10 cellular contexts compared by ENCODE assay signal in the genomic region with DNA sequence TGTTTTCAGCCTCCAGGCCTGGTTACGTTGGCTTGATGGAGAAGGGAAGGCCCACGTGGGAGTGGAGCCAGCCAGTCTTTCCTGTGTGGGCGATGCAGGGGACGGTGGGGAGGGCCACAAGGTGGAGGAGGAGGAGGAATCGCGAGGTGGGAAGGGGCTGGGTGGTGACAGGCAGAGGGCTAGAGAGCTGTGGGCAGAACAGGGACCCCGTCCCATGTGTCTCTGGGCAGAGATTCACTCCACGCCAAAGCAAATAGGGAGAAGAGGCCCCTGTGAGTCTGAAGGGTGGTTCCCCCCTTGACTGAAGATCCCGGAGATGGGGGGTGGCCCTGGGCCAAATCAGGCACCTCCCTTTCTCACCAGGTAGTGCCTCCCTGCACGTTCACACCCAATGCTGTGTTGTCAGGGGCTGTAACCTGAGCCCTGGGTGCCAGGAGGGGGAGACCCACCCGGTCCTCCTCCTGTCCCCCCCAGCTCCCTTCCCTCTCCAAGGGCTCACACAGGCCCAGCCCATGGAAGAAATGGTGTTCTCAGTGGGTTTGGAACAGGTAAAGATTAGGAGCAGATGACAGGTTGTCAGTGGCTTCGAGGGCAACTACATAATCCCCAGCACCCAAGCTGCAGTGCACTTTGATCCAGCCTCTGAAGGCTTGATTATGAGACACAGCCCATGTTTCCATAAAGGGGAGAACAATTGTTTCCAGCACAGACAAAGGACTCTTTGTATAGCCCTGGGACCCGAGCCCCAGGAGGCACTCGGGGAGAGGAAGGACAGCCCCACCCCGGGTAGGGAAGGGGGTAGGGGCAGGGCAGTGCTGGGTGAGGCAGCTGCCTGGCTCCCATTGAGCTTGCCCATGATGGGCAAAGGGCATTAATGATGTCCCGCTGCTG. TPM values are rescaled to one million over a fixed set of nuclear protein-coding genes. Genes with fewer than 3 reads are reported as not detected.
DNase-seq lines count a peak whose midpoint lies in the region; ATAC-seq and TF ChIP-seq lines count a peak whose summit lies in the region.
"Had no signal": no experiment of that assay in that cellular context is flagged by ENCODE, and none has a peak within 500 bp of the region (broad histone marks: within the 10 kb centered on the region; RNA-seq: fewer than 3 reads in every experiment).

No MANE protein-coding gene starts in this region.

- no peak overlapping the region for H2BK5ac ChIP-seq in trophoblast cell (ENCODE audit: low read depth, low read length, poor library complexity)

- H3K9me3 ChIP-seq in trophoblast cell (ENCODE audit: insufficient read depth, low read depth, low read length): no peaks in the 10 kb centered on the region
- no peaks in the 10 kb centered on the region for H3K9me3 ChIP-seq in MM.1S (replicated peaks; ENCODE audit: insufficient read depth, low read length)

- DNase-seq in H7 (peak; percentile 79), NCI-H345 treated with DMSO at 0.1 percent for 48 hours (lab: John Stamatoyannopoulos, UW; ENCODE audit: unreplicated experiment) (peak; percentile 90), foreskin melanocyte (peak; percentile 16), trophoblast cell (no peak), MM.1S (no peak)
- no peak for DNase-seq in stimulated activated CD4-positive, alpha-beta T cell treated with anti-CD3 and anti-CD28 coated beads, Interleukin-1b, Interleukin-23, amount 100 ng/mL, for 48 hours
- no peak for DNase-seq in stimulated activated naive CD8-positive, alpha-beta T cell treated with anti-CD3 and anti-CD28 coated beads, Interleukin-15, Interleukin-2, amounts not matched to agents 100 U/mL and 50 U/mL, for 24 hours
- DNase-seq: GM23248; stimulated activated CD4-positive, alpha-beta T cell treated with anti-CD3 and anti-CD28 coated beads, Interleukin-2, amount 100 ng/mL, for 48 hours had no signal

- H3K4me2 ChIP-seq in trophoblast cell (ENCODE audit: low read length): no peak overlapping the region
- no peak overlapping the region for H3K4me2 ChIP-seq in MM.1S (ENCODE audit: low read depth, low read length)

- H2BK12ac ChIP-seq in trophoblast cell (ENCODE audit: low read length): peak overlapping the region; percentile 27

- H2AK5ac ChIP-seq in trophoblast cell (ENCODE audit: low read length): peak overlapping the region; percentile 6

- H3K79me1 ChIP-seq in trophoblast cell (ENCODE audit: low read length): no peaks in the 10 kb centered on the region

- H3K27me3 ChIP-seq in H7 (ENCODE audit: control insufficient read depth, insufficient read depth, low read length): no peaks in the 10 kb centered on the region
- H3K27me3 ChIP-seq in trophoblast cell (ENCODE audit: insufficient read depth, low read length): no peaks in the 10 kb centered on the region
- no peaks in the 10 kb centered on the region for H3K27me3 ChIP-seq in MM.1S (replicated peaks; ENCODE audit: insufficient read depth, low read length)

- H3K9ac ChIP-seq in trophoblast cell (ENCODE audit: low read length) (no peak overlapping the region), MM.1S (ENCODE audit: low read length) (no peak overlapping the region)
- H3K9ac ChIP-seq: GM23248 had no signal

- TF ChIP-seq CTCF in MM.1S (IDR thresholded peaks at IDR 0.05; ENCODE audit: low read length): no peak

- H3K36me3 ChIP-seq in H7 (replicated peaks; ENCODE audit: control insufficient read depth, insufficient read depth, low read length): no peaks in the 10 kb centered on the region
- H3K36me3 ChIP-seq in trophoblast cell (ENCODE audit: control insufficient read depth in 1 of 2, insufficient read depth in 2 of 2, low read length in 2 of 2): no peaks in the 10 kb centered on the region
- H3K36me3 ChIP-seq in MM.1S (replicated peaks; ENCODE audit: insufficient read depth, low read length): no peaks in the 10 kb centered on the region

- no peaks in the 10 kb centered on the region for H3F3A ChIP-seq in MM.1S (ENCODE audit: insufficient read depth, low read length)

- ATAC-seq in GM18498 (IDR thresholded peaks at IDR 0.05; ENCODE audit: unreplicated experiment): no peak
- ATAC-seq in stimulated activated naive CD8-positive, alpha-beta T cell treated with anti-CD3 and anti-CD28 coated beads, Interleukin-15, Interleukin-2, amounts not matched to agents 100 U/mL and 50 U/mL, for 24 hours: no peak

- no peaks in the 10 kb centered on the region for H4K20me1 ChIP-seq in MM.1S (ENCODE audit: insufficient read depth, low read length)

- no peak overlapping the region for H3K23ac ChIP-seq in trophoblast cell (ENCODE audit: low read length)

- H3K79me2 ChIP-seq in trophoblast cell (ENCODE audit: control insufficient read depth, insufficient read depth, low read length, poor library complexity) (no peaks in the 10 kb centered on the region), MM.1S (ENCODE audit: low read length) (no peaks in the 10 kb centered on the region)

- H3K4me3 ChIP-seq in H7 (ENCODE audit: insufficient read depth, low read depth, low read length) (no peak overlapping the region), trophoblast cell (ENCODE audit: low read depth, low read length) (no peak overlapping the region), MM.1S (ENCODE audit: low read length) (no peak overlapping the region)
- H3K4me3 ChIP-seq: GM23248 had no signal

- H4K8ac ChIP-seq in trophoblast cell (ENCODE audit: low read depth, low read length): peak overlapping the region; percentile 24

- H2BK120ac ChIP-seq in trophoblast cell (ENCODE audit: insufficient read depth, low read length, poor library complexity): no peak overlapping the region

- no peak overlapping the region for H3K4ac ChIP-seq in trophoblast cell (ENCODE audit: low read depth, low read length)

- H3K27ac ChIP-seq in trophoblast cell (ENCODE audit: low read depth, low read length): no peak overlapping the region
- no peak overlapping the region for H3K27ac ChIP-seq in MM.1S (ENCODE audit: low read length)
- H3K27ac ChIP-seq: GM23248 had no signal

- H3K4me1 ChIP-seq in trophoblast cell (ENCODE audit: control insufficient read depth in 1 of 2, insufficient read depth in 2 of 2, low read length in 2 of 2) (peaks cover 14 to 18% of the 10 kb centered on the region in 2 experiments), MM.1S (ENCODE audit: low read length) (no peaks in the 10 kb centered on the region)

- H2AFZ ChIP-seq in trophoblast cell (ENCODE audit: insufficient read depth, low read length, poor library complexity): no peak overlapping the region
- H2AFZ ChIP-seq in MM.1S (ENCODE audit: low read length): no peak overlapping the region
- H2AFZ ChIP-seq: GM23248 had no signal

- H3K18ac ChIP-seq in trophoblast cell (ENCODE audit: low read length): no peak overlapping the region

- no CpG with 5 or more reads among the region's 16 CpGs for WGBS in trophoblast cell (ENCODE audit: extremely low coverage, insufficient coverage, insufficient read length)

- peak overlapping the region; percentile 45 for H4K12ac ChIP-seq in trophoblast cell (ENCODE audit: low read depth, low read length)

- no peaks in the 10 kb centered on the region for H3K9me2 ChIP-seq in MM.1S (replicated peaks; ENCODE audit: insufficient read depth, low read length)

- no peak overlapping the region for H4K91ac ChIP-seq in trophoblast cell (ENCODE audit: low read depth, low read length)

- H3K14ac ChIP-seq in trophoblast cell (ENCODE audit: low read length): no peak overlapping the region

RNA-seq across cellular contexts. Expression of a gene that starts 37.7 kb away (rescaled TPM):
- under 0.01 TPM in 1 of 2 replicates, not detected in the other for total RNA-seq in H7 (2014; rRNA removed; shearing (Covaris generic))
- 0.03 TPM in 2 replicates for polyA plus RNA-seq in trophoblast cell (2013)
- total RNA-seq: GM23248 had no signal

RNA-seq across cellular contexts. Expression of a gene that starts 59.5 kb away (rescaled TPM):
- 50.3 and 55.1 TPM in 2 replicates for total RNA-seq in H7 (2014; rRNA removed; shearing (Covaris generic))
- polyA plus RNA-seq in trophoblast cell (2013): 20.3 and 20.9 TPM in 2 replicates

Comparison
In these comparisons a context has a peak if more than half of its experiments do, and no peak if none do; other contexts are left out.
1. DNase-seq: peak in H7 (single experiment), NCI-H345 treated with DMSO at 0.1 percent for 48 hours (single experiment) and foreskin melanocyte (single experiment); none in trophoblast cell (0 of 2), stimulated activated CD4-positive, alpha-beta T cell treated with anti-CD3 and anti-CD28 coated beads, Interleukin-1b, Interleukin-23, amount 100 ng/mL, for 48 hours (single experiment), MM.1S (single experiment) and stimulated activated naive CD8-positive, alpha-beta T cell treated with anti-CD3 and anti-CD28 coated beads, Interleukin-15, Interleukin-2, amounts not matched to agents 100 U/mL and 50 U/mL, for 24 hours (single experiment).